In the genomic region with DNA sequence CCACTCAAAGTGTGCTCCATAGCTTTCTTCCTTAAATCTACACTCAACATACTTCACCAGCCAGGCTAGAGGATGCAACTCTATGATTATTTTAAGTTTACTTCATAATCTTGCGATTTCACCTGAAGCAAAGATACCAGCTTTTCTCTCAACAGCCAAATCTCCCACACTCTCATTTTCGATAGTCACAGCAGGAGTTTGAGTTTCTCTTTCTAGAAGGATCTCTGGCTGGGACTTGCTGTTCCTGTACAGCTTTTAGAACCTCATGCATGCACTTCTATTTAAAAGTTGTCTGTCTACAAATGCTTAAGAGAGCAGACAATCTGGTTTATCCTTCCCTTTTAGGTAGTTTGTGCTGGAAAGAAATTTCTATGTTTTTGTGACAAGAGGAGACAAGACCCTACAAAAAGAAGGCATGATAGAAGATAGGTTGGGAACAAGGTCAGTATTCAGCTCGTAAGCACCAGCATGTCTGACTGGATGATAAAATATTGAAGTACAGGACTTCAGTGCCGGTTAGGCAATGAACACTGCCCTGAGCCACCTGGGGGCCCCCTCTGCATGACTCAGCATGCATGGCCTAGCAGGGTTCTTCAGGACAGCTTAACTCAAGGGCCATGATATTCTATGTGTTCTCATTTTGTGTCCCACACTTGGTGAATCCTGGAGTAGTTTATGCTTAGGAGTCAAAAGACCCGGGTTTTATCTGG, we compare ENCODE assay signal across 8 cellular contexts.
DNase-seq lines count a peak whose midpoint lies in the region; TF ChIP-seq lines count a peak whose summit lies in the region.

No MANE protein-coding gene starts in this region.

- H3K36me3 ChIP-seq in fibroblast of lung (ENCODE audit: control insufficient read depth, insufficient read depth, low read length), result no peaks in the 10 kb centered on the region
- H3K36me3 ChIP-seq in osteoblast (ENCODE audit: insufficient read depth, low read length), result no peaks in the 10 kb centered on the region

- no peaks in the 10 kb centered on the region for H3K9me3 ChIP-seq in fibroblast of lung (ENCODE audit: control insufficient read depth, insufficient read depth, low read depth, low read length)
- H3K9me3 ChIP-seq in osteoblast (ENCODE audit: low read depth, low read length), result no peaks in the 10 kb centered on the region

- no peak overlapping the region for H3K4me2 ChIP-seq in fibroblast of lung (ENCODE audit: extremely low read depth, insufficient read depth, low read length)
- H3K4me2 ChIP-seq in osteoblast (ENCODE audit: insufficient read depth, low read length), result no peak overlapping the region

- no peaks in the 10 kb centered on the region for H3K4me1 ChIP-seq in fibroblast of lung (ENCODE audit: control insufficient read depth, extremely low read depth, insufficient read depth, low read length)
- H3K4me1 ChIP-seq in osteoblast (ENCODE audit: insufficient read depth, low read length), result peaks cover 9% of the 10 kb centered on the region

- DNase-seq in SHP77 (lab: John Stamatoyannopoulos, UW) (peak; percentile 9 to 13), SHP77 treated with DMSO at 0.1 percent for 48 hours (lab: John Stamatoyannopoulos, UW) (no peak), HCEC 1CT (peak; percentile 56), NCI-H526 treated with DMSO at 0.1 percent for 48 hours (lab: John Stamatoyannopoulos, UW) (peak; percentile 4), fibroblast of lung (ENCODE audit: low read depth in 2 of 2) (peak; percentile 36 to 56), RKO (ENCODE audit: low spot score) (no peak), osteoblast (ENCODE audit: insufficient read length, low spot score, missing footprints) (no peak)
- no peak for DNase-seq in stimulated activated naive CD4-positive, alpha-beta T cell (lab: John Stamatoyannopoulos, UW)

- no peaks in the 10 kb centered on the region for H4K20me1 ChIP-seq in fibroblast of lung (ENCODE audit: control insufficient read depth, extremely low read depth, insufficient read depth, low read length)
- no peaks in the 10 kb centered on the region for H4K20me1 ChIP-seq in osteoblast (ENCODE audit: insufficient read depth, low read length)

- H3K79me2 ChIP-seq in fibroblast of lung (ENCODE audit: control insufficient read depth, insufficient read depth, low read length) (no peaks in the 10 kb centered on the region), osteoblast (ENCODE audit: insufficient read depth, low read length) (no peaks in the 10 kb centered on the region)

- H3K27me3 ChIP-seq in fibroblast of lung (ENCODE audit: control insufficient read depth, insufficient read depth, low read length) (no peaks in the 10 kb centered on the region), osteoblast (ENCODE audit: insufficient read depth, low read length) (no peaks in the 10 kb centered on the region)

- H3K27ac ChIP-seq in fibroblast of lung (ENCODE audit: insufficient read depth, low read length) (no peak overlapping the region), osteoblast (ENCODE audit: low read depth, low read length) (no peak overlapping the region)

- H3K4me3 ChIP-seq in fibroblast of lung (replicated peaks in 1 of 4; ENCODE audit: control extremely low read depth in 1 of 4, insufficient read depth in 1 of 4, low read depth in 3 of 4, low read length in 4 of 4) (no peak overlapping the region), osteoblast (ENCODE audit: insufficient read depth, low read length) (no peak overlapping the region)

- no peak overlapping the region for H3K9ac ChIP-seq in fibroblast of lung (ENCODE audit: insufficient read depth, low read length)

- TF ChIP-seq CTCF in fibroblast of lung (conservative IDR thresholded peaks at IDR 0.05 in 1 of 2, IDR thresholded peaks at IDR 0.05 in 1 of 2; ENCODE audit: low read depth in 1 of 2, low read length in 2 of 2), result no peak
- no peak for TF ChIP-seq CTCF in osteoblast (IDR thresholded peaks at IDR 0.05; ENCODE audit: extremely low read depth, low read depth, low read length)

- no peak overlapping the region for H2AFZ ChIP-seq in fibroblast of lung (ENCODE audit: low read length)
- no peak overlapping the region for H2AFZ ChIP-seq in osteoblast (ENCODE audit: low read length)

Comparison
In these comparisons a context has a peak if more than half of its experiments do, and no peak if none do; other contexts are left out.
1. DNase-seq: peak in SHP77 (2 of 2), HCEC 1CT (single experiment), NCI-H526 treated with DMSO at 0.1 percent for 48 hours (single experiment) and fibroblast of lung (2 of 2); none in SHP77 treated with DMSO at 0.1 percent for 48 hours (single experiment), RKO (single experiment), stimulated activated naive CD4-positive, alpha-beta T cell (0 of 6) and osteoblast (single experiment).